27 cellular contexts compared by ENCODE assay signal in the genomic region with DNA sequence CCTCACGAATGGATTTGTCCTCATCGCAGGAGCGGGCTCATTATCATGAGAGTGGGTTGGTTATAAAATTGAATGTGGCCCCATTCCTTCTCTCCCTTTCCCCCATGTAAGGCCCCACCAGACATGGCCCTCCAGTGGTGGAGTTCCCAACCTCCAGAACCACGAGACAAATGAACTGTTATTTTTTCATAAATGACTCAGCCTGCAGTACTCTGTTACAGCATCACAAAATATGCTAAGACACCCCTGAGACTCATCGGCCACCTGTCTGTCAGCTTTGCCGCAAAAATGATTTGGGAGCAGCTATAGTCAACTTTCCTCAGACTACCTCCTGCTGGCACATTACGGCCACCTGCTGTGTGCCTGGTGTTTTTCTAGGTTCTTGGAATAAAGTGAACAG. TPM values are rescaled to one million over a fixed set of nuclear protein-coding genes. Genes with fewer than 3 reads are reported as not detected.
DNase-seq lines count a peak whose midpoint lies in the region; ATAC-seq, FAIRE-seq and TF ChIP-seq lines count a peak whose summit lies in the region.
"Had no signal": no experiment of that assay in that cellular context is flagged by ENCODE, and none has a peak within 500 bp of the region (broad histone marks: within the 10 kb centered on the region; RNA-seq: fewer than 3 reads in every experiment).

No MANE protein-coding gene starts in this region.

- peak; percentile 95 for FAIRE-seq in H54 (lab: Jason Lieb, UNC)
- FAIRE-seq: GM12878 had no signal

- DNase-seq in H54 (ENCODE audit: insufficient read length, low spot score) = peak; percentile 83
- peak; percentile 13 for DNase-seq in MG63
- no peak for DNase-seq in breast epithelium (ENCODE audit: low spot score in 2 of 2)
- no peak for DNase-seq in osteoblast (ENCODE audit: insufficient read length, low spot score, missing footprints)
- no peak for DNase-seq in Right ventricle myocardium inferior (ENCODE audit: missing footprints)
- no peak for DNase-seq in stimulated activated CD4-positive, alpha-beta T cell treated with anti-CD3 and anti-CD28 coated beads, Interleukin-4, amount 100 ng/mL, for 24 hours
- DNase-seq in NCI-H2107 (lab: John Stamatoyannopoulos, UW) = no peak
- DNase-seq: activated CD4-positive, alpha-beta T cell treated with anti-CD3 and anti-CD28 coated beads for 48 hours; amygdala; effector memory CD4-positive, alpha-beta T cell; KBM-7; mesenchymal stem cell; naive B cell; NCI-H2081; NCI-H748 treated with DMSO at 0.1 percent for 48 hours; Peyer's patch; right lobe of liver; stimulated activated CD4-positive, alpha-beta T cell treated with anti-CD3 and anti-CD28 coated beads, Interleukin-4, amount 100 ng/mL, for 4 hours had no signal

- H4K20me1 ChIP-seq in osteoblast (ENCODE audit: insufficient read depth, low read length) = no peaks in the 10 kb centered on the region

- H3K9me3 ChIP-seq in MG63 (no peaks in the 10 kb centered on the region), breast epithelium (no peaks in the 10 kb centered on the region), osteoblast (ENCODE audit: low read depth, low read length) (no peaks in the 10 kb centered on the region)
- H3K9me3 ChIP-seq: Peyer's patch, prostate gland, right lobe of liver, tibial nerve had no signal

- H3K36me3 ChIP-seq in MG63 (no peaks in the 10 kb centered on the region), breast epithelium (no peaks in the 10 kb centered on the region), osteoblast (ENCODE audit: insufficient read depth, low read length) (no peaks in the 10 kb centered on the region)
- H3K36me3 ChIP-seq: cardiac muscle cell, Peyer's patch, prostate gland, right lobe of liver, tibial nerve had no signal

- ATAC-seq in Right ventricle myocardium inferior = no peak
- ATAC-seq in GM21717 (IDR thresholded peaks at IDR 0.05; ENCODE audit: unreplicated experiment) = no peak
- ATAC-seq: GM12878, left lobe of liver had no signal

- H3K4me3 ChIP-seq in MG63 (no peak overlapping the region), breast epithelium (no peak overlapping the region), osteoblast (ENCODE audit: insufficient read depth, low read length) (no peak overlapping the region)
- H3K4me3 ChIP-seq: cardiac muscle cell, coronary artery, GM12878, Peyer's patch, prostate gland, right lobe of liver, tibial nerve had no signal

- H2AFZ ChIP-seq in osteoblast (ENCODE audit: low read length) = peak overlapping the region; percentile 72

- no peaks in the 10 kb centered on the region for H3K79me2 ChIP-seq in osteoblast (ENCODE audit: insufficient read depth, low read length)

- H3K4me2 ChIP-seq in osteoblast (ENCODE audit: insufficient read depth, low read length) = no peak overlapping the region

- intact Hi-C loops in breast epithelium (cut with DNase I; ENCODE audit: low total_unique reads) = no loop called here
- intact Hi-C loops in Right ventricle myocardium inferior (cut with DNase I) = no loop called here

- H3K4me1 ChIP-seq in breast epithelium (no peaks in the 10 kb centered on the region), osteoblast (ENCODE audit: insufficient read depth, low read length) (peaks cover 10% of the 10 kb centered on the region)
- H3K4me1 ChIP-seq: Peyer's patch, prostate gland, right lobe of liver, tibial nerve had no signal

- H3K27me3 ChIP-seq in MG63 (no peaks in the 10 kb centered on the region), breast epithelium (no peaks in the 10 kb centered on the region), osteoblast (ENCODE audit: insufficient read depth, low read length) (no peaks in the 10 kb centered on the region)
- H3K27me3 ChIP-seq: cardiac muscle cell, Peyer's patch, right lobe of liver, tibial nerve had no signal

- no peak for TF ChIP-seq POLR2A in H54 (IDR thresholded peaks at IDR 0.05; ENCODE audit: low read depth, low read length)
- TF ChIP-seq POLR2A in breast epithelium (IDR thresholded peaks at IDR 0.05) = no peak

- H3K27ac ChIP-seq in breast epithelium (peak overlapping the region; percentile 80 to 82), osteoblast (ENCODE audit: low read depth, low read length) (no peak overlapping the region)
- H3K27ac ChIP-seq: cardiac muscle cell, coronary artery, epithelial cell of prostate, Peyer's patch, prostate gland, right lobe of liver, tibial nerve had no signal

- TF ChIP-seq CTCF in breast epithelium (IDR thresholded peaks at IDR 0.05) = no peak
- TF ChIP-seq CTCF in osteoblast (IDR thresholded peaks at IDR 0.05; ENCODE audit: extremely low read depth, low read depth, low read length) = no peak

RNA-seq across cellular contexts. Expression of gene C1QL2, which starts 21.4 kb away (rescaled TPM):
- not detected in 2 replicates for total RNA-seq in MG63 (2014; rRNA removed; shearing (Covaris generic); ENCODE audit: low replicate concordance)
- total RNA-seq in breast epithelium = under 1 TPM in 2 of 3 donors, not detected in 1; 0.15 to 0.66 TPM
- not detected in 2 replicates for total RNA-seq in osteoblast
- not detected for total RNA-seq in Right ventricle myocardium inferior
- total RNA-seq: activated CD8-positive, alpha-beta memory T cell treated with anti-CD3 and anti-CD28 coated beads for 36 hours; GM12878; left lobe of liver; Peyer's patch; right lobe of liver; tibial nerve had no signal

RNA-seq across cellular contexts. Expression of gene STEAP3, which starts 43.7 kb away (rescaled TPM):
- total RNA-seq in MG63 (2014; rRNA removed; shearing (Covaris generic); ENCODE audit: low replicate concordance) = 7.6 and 8.1 TPM in 2 replicates
- total RNA-seq in breast epithelium (10 to 100 TPM; 11.2 to 52.2 (median 49.8) TPM), osteoblast (27.4 and 40.9 TPM in 2 replicates), Right ventricle myocardium inferior (12.9 TPM)

Comparison
In these comparisons a context has a peak if more than half of its experiments do, and no peak if none do; other contexts are left out.
1. DNase-seq: peak in H54 (single experiment) and MG63 (single experiment); none in breast epithelium (0 of 2), osteoblast (single experiment), Right ventricle myocardium inferior (single experiment), stimulated activated CD4-positive, alpha-beta T cell treated with anti-CD3 and anti-CD28 coated beads, Interleukin-4, amount 100 ng/mL, for 24 hours (single experiment) and NCI-H2107 (single experiment).